Comparison of ENCODE assay signal across 8 cellular contexts in genomic region chr4:113760094-113760851, GRCh38. TPM values are rescaled to one million over a fixed set of nuclear protein-coding genes. Genes with fewer than 3 reads are reported as not detected.
A peak's percentile ranks its signal among the peaks of the same experiment; 100 is the strongest.
DNase-seq lines count a peak whose midpoint lies in the region; ATAC-seq and TF ChIP-seq lines count a peak whose summit lies in the region.

No MANE protein-coding gene starts in this region.

- no peak overlapping the region for H3T11ph ChIP-seq in H9 (ENCODE audit: low read length)

- no peak overlapping the region for H2AK5ac ChIP-seq in H9 (ENCODE audit: insufficient read length, low read length)

- H3K23me2 ChIP-seq in H9 (ENCODE audit: insufficient read length, low read depth, low read length, poor library complexity, severe bottlenecking): peaks cover 25% of the 10 kb centered on the region

- H2AFZ ChIP-seq in H9 (ENCODE audit: low read length): no peak overlapping the region

- H4K91ac ChIP-seq in H9 (ENCODE audit: insufficient read length, low read depth, low read length): no peak overlapping the region

- H2BK5ac ChIP-seq in H9 (ENCODE audit: insufficient read length, low read length): no peak overlapping the region

- H3K9me3 Mint-ChIP-seq in H9: no peaks in the 10 kb centered on the region; a peak in 2 of 5 replicates

- H3K4me3 ChIP-seq in SJSA1 (peak overlapping the region; percentile 76), ascending aorta (peak overlapping the region; percentile 80 to 93), iPS DF 6.9 (ENCODE audit: low read length) (peak overlapping the region; percentile 60; the same call in 1 of the 2 replicates)

- intact Hi-C loops in ascending aorta (cut with DNase I): loop anchor here (2.0 to 5.0 kb wide), 6 partner anchors 75 to 512 kb away; partner anchors contain the start of gene ARSJ

- TF ChIP-seq CTCF in H9 (conservative IDR thresholded peaks at IDR 0.05) (no peak), ascending aorta (IDR thresholded peaks at IDR 0.05) (no peak)

- H3K79me2 ChIP-seq in H9 (ENCODE audit: insufficient read depth, low read length): no peaks in the 10 kb centered on the region

- H3K23ac ChIP-seq in H9 (ENCODE audit: insufficient read length, low read depth, low read length): no peak overlapping the region

- H3K36me3 ChIP-seq in SJSA1 (peaks cover 10% of the 10 kb centered on the region; the same call in 1 of the 2 replicates), ascending aorta (no peaks in the 10 kb centered on the region), iPS DF 6.9 (ENCODE audit: control insufficient read depth, insufficient read depth, low read length) (no peaks in the 10 kb centered on the region)

- H3K9me3 ChIP-seq in H9 (ENCODE audit: control insufficient read depth, low read depth, low read length): no peaks in the 10 kb centered on the region
- no peaks in the 10 kb centered on the region for H3K9me3 ChIP-seq in SJSA1 (replicated peaks)
- H3K9me3 ChIP-seq in ascending aorta: no peaks in the 10 kb centered on the region
- no peaks in the 10 kb centered on the region for H3K9me3 ChIP-seq in iPS DF 6.9 (ENCODE audit: control insufficient read depth, insufficient read depth, low read length)

- H3K9ac ChIP-seq in H9 (ENCODE audit: extremely low read depth, insufficient read length, low read length): peak overlapping the region; percentile 3

- H2BK15ac ChIP-seq in H9 (ENCODE audit: low read depth, low read length): no peak overlapping the region

- H3K27me3 Mint-ChIP-seq in H9 (ENCODE audit: low read depth): peaks cover 15% of the 10 kb centered on the region

- no peak overlapping the region for H2BK12ac ChIP-seq in H9 (ENCODE audit: insufficient read length, low read depth, low read length)

- H3K14ac ChIP-seq in H9 (ENCODE audit: insufficient read depth, low read length): no peak overlapping the region

- peak overlapping the region; percentile 87 to 92 for H3K4me3 Mint-ChIP-seq in H9

- no peak overlapping the region for H3K56ac ChIP-seq in H9 (ENCODE audit: insufficient read length, low read depth, low read length)

- H3K27me3 ChIP-seq in H9 (ENCODE audit: insufficient read depth, low read length): peaks cover 8% of the 10 kb centered on the region; the same call in 1 of the 2 replicates
- H3K27me3 ChIP-seq in SJSA1 (replicated peaks): no peaks in the 10 kb centered on the region
- no peaks in the 10 kb centered on the region for H3K27me3 ChIP-seq in ascending aorta
- H3K27me3 ChIP-seq in iPS DF 6.9 (ENCODE audit: control insufficient read depth, insufficient read depth, low read length): peaks cover 3% of the 10 kb centered on the region; the same call in 1 of the 2 replicates

- no peak overlapping the region for H3K27ac ChIP-seq in H9 (ENCODE audit: insufficient read length, low read depth, low read length)
- H3K27ac ChIP-seq in SJSA1: peak overlapping the region; percentile 93
- peak overlapping the region; percentile 97 to 99 for H3K27ac ChIP-seq in ascending aorta
- no peak overlapping the region for H3K27ac ChIP-seq in iPS DF 6.9 (ENCODE audit: low read length)

- H3K79me1 ChIP-seq in H9 (ENCODE audit: insufficient read depth, low read depth, low read length, poor library complexity, severe bottlenecking): no peaks in the 10 kb centered on the region

- H3K4ac ChIP-seq in H9 (ENCODE audit: low read depth, low read length): no peak overlapping the region

- peak; percentile 8 for DNase-seq in AG08395 (ENCODE audit: low spot score)
- no peak for DNase-seq in H9
- peak; percentile 45 to 65 for DNase-seq in SJSA1 (ENCODE audit: low read depth in 1 of 2, low spot score in 2 of 2)
- peak in 1 of 2 donors; percentile 69 for DNase-seq in ascending aorta (ENCODE audit: low spot score in 2 of 2)
- DNase-seq in iPS DF 6.9 (ENCODE audit: low read depth, low spot score): no peak
- DNase-seq in renal cortical epithelial cell (ENCODE audit: low read depth): peak; percentile 50

- no peak overlapping the region for H2BK20ac ChIP-seq in H9 (ENCODE audit: low read depth, low read length, poor library complexity, severe bottlenecking)

- H3K4me1 Mint-ChIP-seq in H9: peaks cover 36% of the 10 kb centered on the region in 2 experiments

- peak overlapping the region; percentile 95 for H3K4me2 ChIP-seq in H9 (ENCODE audit: insufficient read depth, insufficient read length, low read length)

- H3K4me1 ChIP-seq in H9 (ENCODE audit: insufficient read depth, low read length): no peaks in the 10 kb centered on the region
- peaks cover 42% of the 10 kb centered on the region for H3K4me1 ChIP-seq in SJSA1 (replicated peaks)
- peaks cover 0 to 27% of the 10 kb centered on the region in 2 donors for H3K4me1 ChIP-seq in ascending aorta
- H3K4me1 ChIP-seq in iPS DF 6.9 (ENCODE audit: control insufficient read depth, insufficient read depth, low read length): peaks cover 2% of the 10 kb centered on the region; the same call in 1 of the 2 replicates

- no CpG with 5 or more reads among the region's 22 CpGs for WGBS in H9 (ENCODE audit: extremely low coverage, insufficient read length, low lambda C conversion rate)
- no CpG with 5 or more reads among the region's 22 CpGs for WGBS in iPS DF 6.9 (ENCODE audit: insufficient coverage, insufficient read length)

- no peak overlapping the region for H4K5ac ChIP-seq in H9 (ENCODE audit: insufficient read length, low read depth, low read length)

- no peak overlapping the region for H2BK120ac ChIP-seq in H9 (ENCODE audit: low read depth, low read length, poor library complexity, severe bottlenecking)

- no peak overlapping the region for H4K8ac ChIP-seq in H9 (replicated peaks; ENCODE audit: insufficient read length, low read depth, low read length)

- no peaks in the 10 kb centered on the region for H3K36me3 Mint-ChIP-seq in H9 (ENCODE audit: insufficient read depth in 1 of 3, low read depth in 3 of 3)

- H3K18ac ChIP-seq in H9 (ENCODE audit: insufficient read length, low read depth, low read length): no peak overlapping the region

- ATAC-seq in GM18907 (IDR thresholded peaks at IDR 0.05; ENCODE audit: unreplicated experiment) (no peak), HG03159 (IDR thresholded peaks at IDR 0.05; ENCODE audit: unreplicated experiment) (no peak)

- H4K20me1 ChIP-seq in H9 (ENCODE audit: control insufficient read depth, insufficient read depth, insufficient read length): no peaks in the 10 kb centered on the region

- no peak overlapping the region for H3K27ac Mint-ChIP-seq in H9

RNA-seq across cellular contexts. Expression of gene CAMK2D, which starts 1.3 kb away (rescaled TPM):
- 8.3 and 9.0 TPM in 2 replicates for total RNA-seq in H9 (2021)
- total RNA-seq in SJSA1 (2014; rRNA removed; shearing (Covaris generic)): 42.7 and 42.8 TPM in 2 replicates
- total RNA-seq in ascending aorta: 23.8 TPM
- 43.6 and 50.1 TPM in 2 replicates for total RNA-seq in renal cortical epithelial cell

Comparison
In these comparisons a context has a peak if more than half of its experiments do, and no peak if none do; other contexts are left out.
1. DNase-seq: peak in AG08395 (single experiment), SJSA1 (2 of 2) and renal cortical epithelial cell (single experiment); none in H9 (single experiment) and iPS DF 6.9 (single experiment).
2. H3K27ac ChIP-seq: peak in SJSA1 (single experiment) and ascending aorta (2 of 2); none in H9 (single experiment) and iPS DF 6.9 (single experiment).
3. Peak in every context shown above with its lines, with median percentiles within 50 percentile points of each other: H3K4me3 ChIP-seq.